Comparison of ENCODE assay signal across 23 cellular contexts in the genomic region with DNA sequence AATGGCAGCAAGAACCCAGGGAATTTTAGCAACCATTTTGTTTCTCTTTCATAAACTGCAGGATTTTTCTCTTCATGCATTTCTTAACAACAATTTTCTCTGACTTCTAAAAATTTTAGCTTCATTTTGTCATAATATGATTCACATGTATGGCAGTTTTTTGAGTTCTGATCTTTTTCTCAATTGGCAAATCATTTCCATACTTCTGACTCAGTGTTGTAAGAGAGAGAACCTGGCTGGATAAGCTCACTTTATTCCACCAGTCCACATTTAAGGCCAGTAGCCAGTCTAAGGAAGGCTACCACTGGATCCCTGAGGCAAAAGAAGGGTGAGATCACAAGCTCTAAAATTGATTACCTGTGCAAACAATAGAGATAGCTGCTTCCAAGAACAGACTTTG. TPM values are rescaled to one million over a fixed set of nuclear protein-coding genes. Genes with fewer than 3 reads are reported as not detected.
DNase-seq lines count a peak whose midpoint lies in the region; ATAC-seq and TF ChIP-seq lines count a peak whose summit lies in the region.
"Had no signal": no experiment of that assay in that cellular context is flagged by ENCODE, and none has a peak within 500 bp of the region (broad histone marks: within the 10 kb centered on the region; RNA-seq: fewer than 3 reads in every experiment).

No MANE protein-coding gene starts in this region.

- no peaks in the 10 kb centered on the region for H3K4me1 ChIP-seq in SK-N-SH (ENCODE audit: control insufficient read depth in 1 of 2, insufficient read depth in 2 of 2, low read depth in 1 of 2, low read length in 1 of 2)

- no peak overlapping the region for H3K9ac ChIP-seq in SK-N-SH
- H3K9ac ChIP-seq: KMS-11 had no signal

- H4K20me1 ChIP-seq in SK-N-SH (ENCODE audit: insufficient read depth) = no peaks in the 10 kb centered on the region

- H3F3A ChIP-seq in SK-N-SH (replicated peaks; ENCODE audit: insufficient read depth) = peaks cover 3% of the 10 kb centered on the region

- no peak for TF ChIP-seq EP300 in SK-N-SH (IDR thresholded peaks at IDR 0.05; ENCODE audit: borderline replicate concordance in 1 of 2, low read depth in 1 of 2, low read length in 1 of 2)

- no peak for ATAC-seq in SK-N-SH treated with all-trans-retinoic acid at 6 μM for 48 hours
- no peak for ATAC-seq in HG02970 (IDR thresholded peaks at IDR 0.05; ENCODE audit: low FRiP score, unreplicated experiment)
- ATAC-seq in Right ventricle myocardium inferior = no peak
- ATAC-seq: HepG2 had no signal

- no peaks in the 10 kb centered on the region for H3K36me3 Mint-ChIP-seq in endothelial cell (ENCODE audit: low read depth, unreplicated experiment)
- H3K36me3 Mint-ChIP-seq: CD14-positive monocyte had no signal

- H3K4me3 ChIP-seq in SK-N-SH (ENCODE audit: low read depth in 2 of 2, low read length in 1 of 2) (no peak overlapping the region), fibroblast of the aortic adventitia (ENCODE audit: low read depth, low read length) (no peak overlapping the region)
- H3K4me3 ChIP-seq: PC-9 had no signal

- no peaks in the 10 kb centered on the region for H3K9me3 Mint-ChIP-seq in endothelial cell (ENCODE audit: unreplicated experiment)

- intact Hi-C loops in Right ventricle myocardium inferior (cut with DNase I) = no loop called here

- no peak overlapping the region for H3K4me3 Mint-ChIP-seq in endothelial cell (ENCODE audit: unreplicated experiment)
- H3K4me3 Mint-ChIP-seq: CD14-positive monocyte, H9 had no signal

- CTCF ChIA-PET in SK-N-SH (lab: Yijun Ruan, JAX) = no interaction called here

- H3K27ac ChIP-seq in SK-N-SH (ENCODE audit: low read depth in 2 of 2, low read length in 1 of 2) = no peak overlapping the region
- H3K27ac ChIP-seq: 22Rv1, KMS-11, PC-9 had no signal

- peaks cover 24% of the 10 kb centered on the region; the same call in 1 of the 2 replicates for H3K9me3 ChIP-seq in SK-N-SH

- no peak for TF ChIP-seq CTCF in SK-N-SH (IDR thresholded peaks at IDR 0.05)
- TF ChIP-seq CTCF in fibroblast of the aortic adventitia (IDR thresholded peaks at IDR 0.05; ENCODE audit: insufficient read depth, low read length) = no peak
- no peak for TF ChIP-seq CTCF in endothelial cell (IDR thresholded peaks at IDR 0.05; ENCODE audit: unreplicated experiment)

- POLR2A ChIA-PET in SK-N-SH (lab: Yijun Ruan, JAX) = no interaction called here

- no peaks in the 10 kb centered on the region for H3K79me2 ChIP-seq in SK-N-SH (ENCODE audit: insufficient read depth)

- no peaks in the 10 kb centered on the region for H3K9me2 ChIP-seq in SK-N-SH

- no peaks in the 10 kb centered on the region for H3K27me3 Mint-ChIP-seq in endothelial cell (ENCODE audit: unreplicated experiment)

- H3K4me1 Mint-ChIP-seq in endothelial cell (ENCODE audit: unreplicated experiment) = no peaks in the 10 kb centered on the region
- H3K4me1 Mint-ChIP-seq: CD14-positive monocyte, H9 had no signal

- no peak overlapping the region for H3K27ac Mint-ChIP-seq in endothelial cell (ENCODE audit: unreplicated experiment)
- H3K27ac Mint-ChIP-seq: CD14-positive monocyte, H9 had no signal

- DNase-seq in SK-N-SH = no peak
- DNase-seq in amniotic epithelial cell (ENCODE audit: low read depth) = peak; percentile 40
- DNase-seq in fibroblast of the aortic adventitia (ENCODE audit: low read depth) = peak; percentile 45
- no peak for DNase-seq in pons (ENCODE audit: low spot score)
- no peak for DNase-seq in Right ventricle myocardium inferior (ENCODE audit: missing footprints)
- DNase-seq in endothelial cell (ENCODE audit: low spot score) = no peak
- DNase-seq: DMS 273 treated with DMSO at 0.1 percent for 48 hours, GF-D8, H9, NCI-H1048, NCI-H1436 treated with DMSO at 0.1 percent for 48 hours, NCI-H2029 treated with DMSO at 0.1 percent for 48 hours, NCI-H2171 treated with DMSO at 0.1 percent for 48 hours, NCI-H510A, NCI-H774, PC-9 had no signal

- H3K36me3 ChIP-seq in SK-N-SH (replicated peaks in 1 of 2; ENCODE audit: control insufficient read depth in 1 of 2, insufficient read depth in 2 of 2, low read length in 1 of 2) = peaks cover 0 to 3% of the 10 kb centered on the region in 2 experiments

- 0 out of 2 replicates have a peak overlapping the region, but pooled peaks have one; percentile 27 for H2AFZ ChIP-seq in SK-N-SH (ENCODE audit: low read depth)
- H2AFZ ChIP-seq: PC-9 had no signal

- no peak for TF ChIP-seq RAD21 in SK-N-SH (IDR thresholded peaks at IDR 0.05; ENCODE audit: low read length)

- no peaks in the 10 kb centered on the region for H3K27me3 ChIP-seq in SK-N-SH (ENCODE audit: insufficient read depth)

- no peak overlapping the region for H3K4me2 ChIP-seq in SK-N-SH
- H3K4me2 ChIP-seq: KMS-11, PC-9 had no signal

TF ChIP-seq in SK-N-SH, 30 proteins besides CTCF, POLR2A, EP300 and RAD21 (continues in another document):
- TF ChIP-seq MEF2A (IDR thresholded peaks at IDR 0.05; ENCODE audit: borderline replicate concordance, low read depth) = no peak
- TF ChIP-seq, protein P1, sequence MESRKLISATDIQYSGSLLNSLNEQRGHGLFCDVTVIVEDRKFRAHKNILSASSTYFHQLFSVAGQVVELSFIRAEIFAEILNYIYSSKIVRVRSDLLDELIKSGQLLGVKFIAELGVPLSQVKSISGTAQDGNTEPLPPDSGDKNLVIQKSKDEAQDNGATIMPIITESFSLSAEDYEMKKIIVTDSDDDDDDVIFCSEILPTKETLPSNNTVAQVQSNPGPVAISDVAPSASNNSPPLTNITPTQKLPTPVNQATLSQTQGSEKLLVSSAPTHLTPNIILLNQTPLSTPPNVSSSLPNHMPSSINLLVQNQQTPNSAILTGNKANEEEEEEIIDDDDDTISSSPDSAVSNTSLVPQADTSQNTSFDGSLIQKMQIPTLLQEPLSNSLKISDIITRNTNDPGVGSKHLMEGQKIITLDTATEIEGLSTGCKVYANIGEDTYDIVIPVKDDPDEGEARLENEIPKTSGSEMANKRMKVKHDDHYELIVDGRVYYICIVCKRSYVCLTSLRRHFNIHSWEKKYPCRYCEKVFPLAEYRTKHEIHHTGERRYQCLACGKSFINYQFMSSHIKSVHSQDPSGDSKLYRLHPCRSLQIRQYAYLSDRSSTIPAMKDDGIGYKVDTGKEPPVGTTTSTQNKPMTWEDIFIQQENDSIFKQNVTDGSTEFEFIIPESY (IDR thresholded peaks at IDR 0.05; ENCODE audit: borderline replicate concordance, low read depth) = no peak
- no peak for TF ChIP-seq MXI1 (IDR thresholded peaks at IDR 0.05; ENCODE audit: low read depth, low read length)
- no peak for TF ChIP-seq GABPA (IDR thresholded peaks at IDR 0.05; ENCODE audit: low read depth)

TF ChIP-seq in SK-N-SH treated with all-trans-retinoic acid at 6 μM for 48 hours, 23 proteins besides CTCF, POLR2A, EP300 and RAD21 (continues in another document):
- TF ChIP-seq ZFP3 (CRISPR knock-in tag; IDR thresholded peaks at IDR 0.05) (no peak), ZNF70 (CRISPR knock-in tag; IDR thresholded peaks at IDR 0.05) (no peak), ESRRG (CRISPR knock-in tag; IDR thresholded peaks at IDR 0.05) (no peak), PPARA (CRISPR knock-in tag; IDR thresholded peaks at IDR 0.05; ENCODE audit: borderline replicate concordance) (no peak), TCF4 (CRISPR knock-in tag; IDR thresholded peaks at IDR 0.05; ENCODE audit: borderline replicate concordance) (no peak), GLIS3 (CRISPR knock-in tag; IDR thresholded peaks at IDR 0.05) (no peak), OSR1 (CRISPR knock-in tag; IDR thresholded peaks at IDR 0.05) (no peak), CSDC2 (CRISPR knock-in tag; IDR thresholded peaks at IDR 0.05) (no peak), SNAI2 (CRISPR knock-in tag; IDR thresholded peaks at IDR 0.05) (no peak)
- TF ChIP-seq, protein P2, sequence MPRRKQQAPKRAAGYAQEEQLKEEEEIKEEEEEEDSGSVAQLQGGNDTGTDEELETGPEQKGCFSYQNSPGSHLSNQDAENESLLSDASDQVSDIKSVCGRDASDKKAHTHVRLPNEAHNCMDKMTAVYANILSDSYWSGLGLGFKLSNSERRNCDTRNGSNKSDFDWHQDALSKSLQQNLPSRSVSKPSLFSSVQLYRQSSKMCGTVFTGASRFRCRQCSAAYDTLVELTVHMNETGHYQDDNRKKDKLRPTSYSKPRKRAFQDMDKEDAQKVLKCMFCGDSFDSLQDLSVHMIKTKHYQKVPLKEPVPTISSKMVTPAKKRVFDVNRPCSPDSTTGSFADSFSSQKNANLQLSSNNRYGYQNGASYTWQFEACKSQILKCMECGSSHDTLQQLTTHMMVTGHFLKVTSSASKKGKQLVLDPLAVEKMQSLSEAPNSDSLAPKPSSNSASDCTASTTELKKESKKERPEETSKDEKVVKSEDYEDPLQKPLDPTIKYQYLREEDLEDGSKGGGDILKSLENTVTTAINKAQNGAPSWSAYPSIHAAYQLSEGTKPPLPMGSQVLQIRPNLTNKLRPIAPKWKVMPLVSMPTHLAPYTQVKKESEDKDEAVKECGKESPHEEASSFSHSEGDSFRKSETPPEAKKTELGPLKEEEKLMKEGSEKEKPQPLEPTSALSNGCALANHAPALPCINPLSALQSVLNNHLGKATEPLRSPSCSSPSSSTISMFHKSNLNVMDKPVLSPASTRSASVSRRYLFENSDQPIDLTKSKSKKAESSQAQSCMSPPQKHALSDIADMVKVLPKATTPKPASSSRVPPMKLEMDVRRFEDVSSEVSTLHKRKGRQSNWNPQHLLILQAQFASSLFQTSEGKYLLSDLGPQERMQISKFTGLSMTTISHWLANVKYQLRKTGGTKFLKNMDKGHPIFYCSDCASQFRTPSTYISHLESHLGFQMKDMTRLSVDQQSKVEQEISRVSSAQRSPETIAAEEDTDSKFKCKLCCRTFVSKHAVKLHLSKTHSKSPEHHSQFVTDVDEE (CRISPR knock-in tag; IDR thresholded peaks at IDR 0.05) = no peak
- TF ChIP-seq, protein P3, sequence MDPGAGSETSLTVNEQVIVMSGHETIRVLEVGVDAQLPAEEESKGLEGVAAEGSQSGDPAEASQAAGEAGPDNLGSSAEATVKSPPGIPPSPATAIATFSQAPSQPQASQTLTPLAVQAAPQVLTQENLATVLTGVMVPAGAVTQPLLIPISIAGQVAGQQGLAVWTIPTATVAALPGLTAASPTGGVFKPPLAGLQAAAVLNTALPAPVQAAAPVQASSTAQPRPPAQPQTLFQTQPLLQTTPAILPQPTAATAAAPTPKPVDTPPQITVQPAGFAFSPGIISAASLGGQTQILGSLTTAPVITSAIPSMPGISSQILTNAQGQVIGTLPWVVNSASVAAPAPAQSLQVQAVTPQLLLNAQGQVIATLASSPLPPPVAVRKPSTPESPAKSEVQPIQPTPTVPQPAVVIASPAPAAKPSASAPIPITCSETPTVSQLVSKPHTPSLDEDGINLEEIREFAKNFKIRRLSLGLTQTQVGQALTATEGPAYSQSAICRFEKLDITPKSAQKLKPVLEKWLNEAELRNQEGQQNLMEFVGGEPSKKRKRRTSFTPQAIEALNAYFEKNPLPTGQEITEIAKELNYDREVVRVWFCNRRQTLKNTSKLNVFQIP (CRISPR knock-in tag; IDR thresholded peaks at IDR 0.05; ENCODE audit: borderline replicate concordance, low read depth) = no peak

RNA-seq across cellular contexts. Expression of a gene that starts 42.8 kb away (rescaled TPM):
- polyA plus RNA-seq in SK-N-SH (2012; rRNA removed) = 900 and 987 TPM in 2 replicates
- 795 and 912 TPM in 2 replicates for polyA plus RNA-seq in SK-N-SH (2012; cell fraction: cytosol; rRNA removed)
- 770 and 1,016 TPM in 2 replicates for polyA plus RNA-seq in SK-N-SH (2012; cell fraction: nucleus; rRNA removed)
- total RNA-seq in fibroblast of the aortic adventitia (ENCODE audit: low replicate concordance) (1,653 and 14,045 TPM in 2 replicates), Right ventricle myocardium inferior (72.7 TPM), endothelial cell (ENCODE audit: unreplicated experiment) (0.31 TPM)
- total RNA-seq: H9, MCF 10A, PC-9 had no signal
- polyA plus RNA-seq: CD14-positive monocyte, HepG2 had no signal

Comparison
In these comparisons a context has a peak if more than half of its experiments do, and no peak if none do; other contexts are left out.
1. DNase-seq: peak in amniotic epithelial cell (single experiment) and fibroblast of the aortic adventitia (single experiment); none in SK-N-SH (single experiment), pons (single experiment), Right ventricle myocardium inferior (single experiment) and endothelial cell (single experiment).
2. RNA of a gene that starts 42.8 kb away (total RNA-seq): 1,653 to 14,045 TPM in fibroblast of the aortic adventitia and 72.7 TPM in Right ventricle myocardium inferior (single experiment); 0.31 TPM in endothelial cell (single experiment); every median in the first group is over 10 times any median in the second.